ENCODE assay signal across 30 cellular contexts in genomic region chr10:77687018-77687417, GRCh38. TPM values are rescaled to one million over a fixed set of nuclear protein-coding genes. Genes with fewer than 3 reads are reported as not detected.
"Had no signal": no experiment of that assay in that cellular context is flagged by ENCODE, and none has a peak within 500 bp of the region (broad histone marks: within the 10 kb centered on the region; RNA-seq: fewer than 3 reads in every experiment).

No MANE protein-coding gene starts in this region.

- H3K36me3 ChIP-seq: adrenal gland, gastroesophageal sphincter, sigmoid colon, thoracic aorta, vagina had no signal

- H3K27ac Mint-ChIP-seq: activated naive CD4-positive, alpha-beta T cell treated with anti-CD3 and anti-CD28 coated beads for 36 hours; activated naive CD8-positive, alpha-beta T cell treated with anti-CD3 and anti-CD28 coated beads for 36 hours; naive thymus-derived CD4-positive, alpha-beta T cell; stimulated activated effector memory CD8-positive, alpha-beta T cell treated with anti-CD3 and anti-CD28 coated beads, Interleukin-12 subunit alpha, Interleukin-12 subunit beta, amount 100 ng/mL, for 72 hours; stimulated activated naive CD8-positive, alpha-beta T cell treated with anti-CD3 and anti-CD28 coated beads, Interleukin-15, Interleukin-2, amounts not matched to agents 100 ng/mL and 50 ng/mL, for 24 hours; type B pancreatic cell had no signal

- H3K4me1 ChIP-seq: adrenal gland, gastroesophageal sphincter, parathyroid adenoma, psoas muscle, sigmoid colon, vagina had no signal

- DNase-seq: activated CD4-positive, alpha-beta T cell treated with anti-CD3 and anti-CD28 coated beads for 48 hours; activated CD4-positive, alpha-beta T cell treated with anti-CD3 and anti-CD28 coated beads, Interleukin-2, amount 50 U/mL, for 48 hours; activated CD8-positive, alpha-beta memory T cell treated with anti-CD3 and anti-CD28 coated beads for 24 hours; activated effector memory CD4-positive, alpha-beta T cell treated with Interleukin-2 at 50 U/mL for 16 hours; activated naive CD4-positive, alpha-beta T cell treated with anti-CD3 and anti-CD28 coated beads for 36 hours; activated naive CD8-positive, alpha-beta T cell treated with anti-CD3 and anti-CD28 coated beads for 36 hours; adrenal gland; aorta; body of pancreas; dorsolateral prefrontal cortex; effector memory CD4-positive, alpha-beta T cell; erythroblast; hippocampal formation; midbrain; naive thymus-derived CD4-positive, alpha-beta T cell; nucleus accumbens; psoas muscle; sigmoid colon; small intestine; stimulated activated CD4-positive, alpha-beta T cell treated with anti-CD3 and anti-CD28 coated beads, Interleukin-4, amount 100 ng/mL, for 24 hours had no signal

- H3K4me1 Mint-ChIP-seq: activated naive CD8-positive, alpha-beta T cell treated with anti-CD3 and anti-CD28 coated beads for 36 hours; naive thymus-derived CD4-positive, alpha-beta T cell; stimulated activated effector memory CD8-positive, alpha-beta T cell treated with anti-CD3 and anti-CD28 coated beads, Interleukin-12 subunit alpha, Interleukin-12 subunit beta, amount 100 ng/mL, for 72 hours had no signal

- H3K36me3 Mint-ChIP-seq: activated naive CD8-positive, alpha-beta T cell treated with anti-CD3 and anti-CD28 coated beads for 36 hours; naive thymus-derived CD4-positive, alpha-beta T cell; stimulated activated effector memory CD8-positive, alpha-beta T cell treated with anti-CD3 and anti-CD28 coated beads, Interleukin-12 subunit alpha, Interleukin-12 subunit beta, amount 100 ng/mL, for 72 hours; type B pancreatic cell had no signal

- H3K9ac ChIP-seq: parathyroid adenoma had no signal

- FAIRE-seq: small intestine, TTC549 had no signal

- H3K4me3 Mint-ChIP-seq: activated naive CD4-positive, alpha-beta T cell treated with anti-CD3 and anti-CD28 coated beads for 36 hours; activated naive CD8-positive, alpha-beta T cell treated with anti-CD3 and anti-CD28 coated beads for 36 hours; naive thymus-derived CD4-positive, alpha-beta T cell; stimulated activated effector memory CD8-positive, alpha-beta T cell treated with anti-CD3 and anti-CD28 coated beads, Interleukin-12 subunit alpha, Interleukin-12 subunit beta, amount 100 ng/mL, for 72 hours; stimulated activated naive CD8-positive, alpha-beta T cell treated with anti-CD3 and anti-CD28 coated beads, Interleukin-15, Interleukin-2, amounts not matched to agents 100 ng/mL and 50 ng/mL, for 24 hours; type B pancreatic cell had no signal

- H3K79me2 ChIP-seq: parathyroid adenoma had no signal

- H3K4me3 ChIP-seq: adrenal gland, body of pancreas, coronary artery, dorsolateral prefrontal cortex, gastroesophageal sphincter, psoas muscle, sigmoid colon, thoracic aorta, vagina had no signal

- H3K9me3 ChIP-seq: adrenal gland, body of pancreas, gastroesophageal sphincter, psoas muscle, sigmoid colon, thoracic aorta, vagina had no signal

- H3K9me3 Mint-ChIP-seq: activated naive CD4-positive, alpha-beta T cell treated with anti-CD3 and anti-CD28 coated beads for 36 hours; activated naive CD8-positive, alpha-beta T cell treated with anti-CD3 and anti-CD28 coated beads for 36 hours; naive thymus-derived CD4-positive, alpha-beta T cell; stimulated activated naive CD8-positive, alpha-beta T cell treated with anti-CD3 and anti-CD28 coated beads, Interleukin-15, Interleukin-2, amounts not matched to agents 100 ng/mL and 50 ng/mL, for 24 hours; type B pancreatic cell had no signal

- H3K27me3 ChIP-seq: adrenal gland, body of pancreas, sigmoid colon, vagina had no signal

- H2AFZ ChIP-seq: parathyroid adenoma had no signal

- H3K27ac ChIP-seq: adrenal gland, body of pancreas, coronary artery, dorsolateral prefrontal cortex, gastroesophageal sphincter, parathyroid adenoma, psoas muscle, sigmoid colon, thoracic aorta, vagina, VCaP had no signal

RNA-seq across cellular contexts. Expression of gene KCNMA1, which starts 49.4 kb away (rescaled TPM):
- total RNA-seq: activated naive CD4-positive, alpha-beta T cell treated with anti-CD3 and anti-CD28 coated beads for 36 hours; activated naive CD8-positive, alpha-beta T cell treated with anti-CD3 and anti-CD28 coated beads for 36 hours had no signal
- polyA plus RNA-seq: naive thymus-derived CD4-positive, alpha-beta T cell had no signal
